In genomic region chr11:63769719-63770443, GRCh38 we compare ENCODE assay signal across 8 cellular contexts. TPM values are rescaled to one million over a fixed set of nuclear protein-coding genes. Genes with fewer than 3 reads are reported as not detected.
DNase-seq lines count a peak whose midpoint lies in the region; ATAC-seq and TF ChIP-seq lines count a peak whose summit lies in the region.

No MANE protein-coding gene starts in this region.

- no peaks in the 10 kb centered on the region for H3K9me2 ChIP-seq in hepatocyte (replicated peaks; ENCODE audit: insufficient read depth)

- H3K79me2 ChIP-seq in hepatocyte: peaks cover 37% of the 10 kb centered on the region

- H3K36me3 ChIP-seq in hepatocyte (replicated peaks; ENCODE audit: insufficient read depth, low read depth): no peaks in the 10 kb centered on the region

- 8% methylated on average over 35 of the region's 35 CpGs for WGBS in hepatocyte (ENCODE audit: low lambda C conversion rate, missing lambda C conversion rate)

- H3K4me2 ChIP-seq in hepatocyte: peak overlapping the region; percentile 100

- peak overlapping the region; percentile 65 for H3K4me3 ChIP-seq in WI38 (ENCODE audit: low read depth, low read length)
- peak overlapping the region; percentile 99 for H3K4me3 ChIP-seq in hepatocyte
- H3K4me3 ChIP-seq in skin epidermis: peak overlapping the region; percentile 62 to 87 (median 77)

- peaks cover 34% of the 10 kb centered on the region for H3K4me1 ChIP-seq in hepatocyte (ENCODE audit: insufficient read depth)

- peak; percentile 32 to 70 for DNase-seq in NCI-H2081 (lab: John Stamatoyannopoulos, UW)
- no peak for DNase-seq in NCI-H2081 treated with DMSO at 0.1 percent for 48 hours (lab: John Stamatoyannopoulos, UW)
- DNase-seq in hepatocyte (ENCODE audit: low spot score): peak; percentile 40
- DNase-seq in mucosa of gallbladder (ENCODE audit: low spot score): no peak
- no peak for DNase-seq in SIG-M5 treated with dmso at 0.1 percent for 504 hours (lab: John Stamatoyannopoulos, UW; ENCODE audit: unreplicated experiment)

- no peak for ATAC-seq in GM18520 (IDR thresholded peaks at IDR 0.05; ENCODE audit: unreplicated experiment)

- H3K27ac ChIP-seq in hepatocyte (peak overlapping the region; percentile 86), skin epidermis (peak overlapping the region in 11 of 21 experiments; percentile 8 to 82 (median 75))

- no peak for TF ChIP-seq CTCF in WI38 (IDR thresholded peaks at IDR 0.05; ENCODE audit: low read depth, low read length)
- no peak for TF ChIP-seq CTCF in hepatocyte (IDR thresholded peaks at IDR 0.05; ENCODE audit: poor library complexity)

- H3K9me3 ChIP-seq in hepatocyte (ENCODE audit: low read depth): no peaks in the 10 kb centered on the region

- peaks cover 2% of the 10 kb centered on the region for H3K27me3 ChIP-seq in hepatocyte

- peaks cover 28% of the 10 kb centered on the region for H4K20me1 ChIP-seq in hepatocyte (ENCODE audit: insufficient read depth, poor library complexity, severe bottlenecking)

- peak overlapping the region; percentile 86 for H2AFZ ChIP-seq in hepatocyte

RNA-seq across cellular contexts. Expression of gene ZFTA, which starts 1.3 kb away (rescaled TPM):
- total RNA-seq in hepatocyte: 41.8 and 44.1 TPM in 2 replicates
- 12.3 and 14.7 TPM in 2 replicates for polyA plus RNA-seq in hepatocyte
- 30.7 TPM for total RNA-seq in mucosa of gallbladder

RNA-seq across cellular contexts. Expression of gene SPINDOC, which starts 43.4 kb away (rescaled TPM):
- total RNA-seq in hepatocyte: 24.0 and 25.2 TPM in 2 replicates
- polyA plus RNA-seq in hepatocyte: 5.4 and 9.9 TPM in 2 replicates
- total RNA-seq in mucosa of gallbladder: 19.6 TPM

Comparison
In these comparisons a context has a peak if more than half of its experiments do, and no peak if none do; other contexts are left out.
1. DNase-seq: peak in NCI-H2081 (2 of 2) and hepatocyte (single experiment); none in NCI-H2081 treated with DMSO at 0.1 percent for 48 hours (single experiment), mucosa of gallbladder (single experiment) and SIG-M5 treated with dmso at 0.1 percent for 504 hours (single experiment).
2. Peak in every context shown above with its lines, with median percentiles within 50 percentile points of each other: H3K4me3 ChIP-seq.